ENCODE assay signal across 18 cellular contexts in the genomic region with DNA sequence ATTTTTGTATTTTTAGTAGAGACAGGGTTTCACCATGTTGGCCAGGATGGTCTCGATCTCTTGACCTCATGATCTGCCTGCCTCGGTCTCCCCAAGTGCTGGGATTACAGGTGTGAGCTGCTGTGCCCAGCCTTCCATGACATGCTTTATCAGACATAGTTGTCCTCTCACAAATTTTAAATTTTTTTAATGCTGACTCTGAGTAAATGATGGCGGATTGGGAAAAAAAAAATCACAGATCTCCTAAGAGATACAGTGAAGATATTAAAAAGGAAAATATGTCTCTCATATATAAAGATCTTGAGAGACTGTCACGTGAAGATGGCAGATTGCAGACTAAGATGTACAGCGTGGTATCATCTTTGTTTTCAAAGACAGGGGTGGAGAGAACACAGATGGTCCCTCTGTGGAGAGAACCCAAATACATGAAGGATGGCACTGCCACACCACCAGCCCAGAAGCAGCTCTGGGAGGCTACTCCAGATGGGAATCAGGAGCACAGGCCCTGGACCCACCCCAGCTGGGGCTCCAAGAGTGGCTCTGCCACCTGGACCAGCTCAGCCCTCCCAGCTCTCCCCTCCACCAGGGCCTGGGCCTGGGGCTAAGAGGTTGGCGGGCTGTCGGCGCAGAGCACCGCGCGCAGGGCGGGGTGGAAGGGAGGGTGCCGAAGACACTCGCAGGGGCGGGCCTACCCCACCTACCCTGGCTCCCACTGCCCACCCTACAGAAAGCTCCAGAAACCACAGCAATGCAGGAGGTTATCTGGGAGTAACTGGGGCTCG. TPM values are rescaled to one million over a fixed set of nuclear protein-coding genes. Genes with fewer than 3 reads are reported as not detected.
"Had no signal": no experiment of that assay in that cellular context is flagged by ENCODE, and none has a peak within 500 bp of the region (broad histone marks: within the 10 kb centered on the region; RNA-seq: fewer than 3 reads in every experiment).

No MANE protein-coding gene starts in this region.

- H3K9me3 Mint-ChIP-seq: activated CD4-positive, alpha-beta T cell treated with anti-CD3 and anti-CD28 coated beads, Interleukin-2, amount 10 ng/mL, durations not matched to agents 7 days and 5 days; activated T-helper 2 cell treated with anti-CD3 and anti-CD28 coated beads, Interferon-gamma antibody, Interleukin-2, Interleukin-4, amounts not matched to agents 10 μg/mL and 5 μg/mL and 100 μg/mL, durations not matched to agents 14 hours and 24 hours and 36 hours; mesothelial cell of epicardium; stimulated activated memory B cell treated with anti-CD40 and anti-IgM and Interleukin-4, amounts not matched to agents 10 μg/mL and 1 μg/mL and 100 μg/mL, for 72 hours had no signal

- H3K9me3 ChIP-seq: gastroesophageal sphincter, spleen had no signal

- DNase-seq: activated CD4-positive, alpha-beta T cell treated with anti-CD3 and anti-CD28 coated beads, Interleukin-2, amount 10 ng/mL, durations not matched to agents 7 days and 5 days; activated CD4-positive, CD25-positive, alpha-beta regulatory T cell; activated CD8-positive, alpha-beta memory T cell treated with anti-CD3 and anti-CD28 coated beads for 24 hours; effector CD8-positive, alpha-beta T cell; spleen; stimulated activated CD4-positive, alpha-beta T cell treated with anti-CD3 and anti-CD28 coated beads, Interleukin-1b, Interleukin-23, amount 100 ng/mL, for 48 hours; T-helper 17 cell had no signal

- H3K4me3 Mint-ChIP-seq: activated CD4-positive, alpha-beta T cell treated with anti-CD3 and anti-CD28 coated beads, Interleukin-2, amount 10 ng/mL, durations not matched to agents 7 days and 5 days; activated naive CD8-positive, alpha-beta T cell; mesothelial cell of epicardium; stimulated activated memory B cell treated with anti-CD40 and anti-IgM and Interleukin-4, amounts not matched to agents 10 μg/mL and 1 μg/mL and 100 μg/mL, for 72 hours; T-helper 17 cell had no signal

- ATAC-seq: stimulated activated memory B cell treated with anti-CD40 and anti-IgM and Interleukin-4, amounts not matched to agents 10 μg/mL and 1 μg/mL and 100 μg/mL, for 72 hours; T-helper 17 cell had no signal

- H3K27me3 ChIP-seq: gastroesophageal sphincter, hepatocyte, spleen had no signal

- H3K27me3 Mint-ChIP-seq: activated CD4-positive, alpha-beta T cell treated with anti-CD3 and anti-CD28 coated beads, Interleukin-2, amount 10 ng/mL, durations not matched to agents 7 days and 5 days; activated naive CD8-positive, alpha-beta T cell; progenitor cell of endocrine pancreas; stimulated activated memory B cell treated with anti-CD40 and anti-IgM and Interleukin-4, amounts not matched to agents 10 μg/mL and 1 μg/mL and 100 μg/mL, for 72 hours; T-helper 17 cell had no signal

- H3K27ac ChIP-seq: gastroesophageal sphincter, hepatocyte, spleen had no signal

- H3K4me3 ChIP-seq: gastroesophageal sphincter, hepatocyte, spleen had no signal

- H3K27ac Mint-ChIP-seq: activated CD4-positive, alpha-beta T cell treated with anti-CD3 and anti-CD28 coated beads, Interleukin-2, amount 10 ng/mL, durations not matched to agents 7 days and 5 days; activated naive CD8-positive, alpha-beta T cell; activated T-helper 2 cell treated with anti-CD3 and anti-CD28 coated beads, Interferon-gamma antibody, Interleukin-2, Interleukin-4, amounts not matched to agents 10 μg/mL and 5 μg/mL and 100 μg/mL, durations not matched to agents 14 hours and 24 hours and 36 hours; progenitor cell of endocrine pancreas; stimulated activated memory B cell treated with anti-CD40 and anti-IgM and Interleukin-4, amounts not matched to agents 10 μg/mL and 1 μg/mL and 100 μg/mL, for 72 hours; T-helper 17 cell had no signal

- H3K36me3 Mint-ChIP-seq: activated naive CD8-positive, alpha-beta T cell had no signal

RNA-seq across cellular contexts. Expression of gene CCNP, which starts 20.0 kb away (rescaled TPM):
- total RNA-seq: bronchial epithelial cell, hepatocyte, urinary bladder had no signal
- polyA plus RNA-seq: hepatocyte had no signal

RNA-seq across cellular contexts. Expression of gene TTC9B, which starts 28.3 kb away (rescaled TPM):
- total RNA-seq: activated CD4-positive, alpha-beta T cell treated with anti-CD3 and anti-CD28 coated beads, Interleukin-2, amount 10 ng/mL, durations not matched to agents 7 days and 5 days; activated T-helper 2 cell treated with anti-CD3 and anti-CD28 coated beads, Interferon-gamma antibody, Interleukin-2, Interleukin-4, amounts not matched to agents 10 μg/mL and 5 μg/mL and 100 μg/mL, durations not matched to agents 14 hours and 24 hours and 36 hours; bronchial epithelial cell; gastroesophageal sphincter; hepatocyte; lower leg skin; mesothelial cell of epicardium; progenitor cell of endocrine pancreas; sciatic nerve; spleen; T-helper 17 cell had no signal
- polyA plus RNA-seq: spleen had no signal
